Comparison of ENCODE assay signal across 12 cellular contexts in the genomic region with DNA sequence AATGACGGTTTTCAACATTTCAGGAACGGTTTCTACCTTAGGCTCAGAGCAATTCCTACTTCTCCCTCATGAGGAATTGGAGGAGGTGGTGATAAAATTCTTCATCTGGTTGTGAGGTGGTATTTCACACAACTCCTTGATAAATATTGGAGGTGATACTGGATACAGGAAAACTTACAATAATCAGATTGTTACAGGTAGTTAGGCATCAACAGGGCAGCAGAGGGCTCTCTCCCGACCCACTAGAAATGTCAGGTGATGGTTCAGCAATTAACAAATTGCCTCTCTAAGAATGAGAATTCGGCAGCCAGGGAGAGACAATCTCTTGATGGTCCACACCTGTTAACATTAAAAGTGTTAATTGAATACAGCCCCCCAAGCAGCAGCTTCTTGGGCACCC. TPM values are rescaled to one million over a fixed set of nuclear protein-coding genes. Genes with fewer than 3 reads are reported as not detected.
DNase-seq lines count a peak whose midpoint lies in the region; ATAC-seq and TF ChIP-seq lines count a peak whose summit lies in the region.
"Had no signal": no experiment of that assay in that cellular context is flagged by ENCODE, and none has a peak within 500 bp of the region (broad histone marks: within the 10 kb centered on the region; RNA-seq: fewer than 3 reads in every experiment).

No MANE protein-coding gene starts in this region.

- no peak overlapping the region for H3K4me2 ChIP-seq in mammary epithelial cell (ENCODE audit: insufficient read depth, low read depth, low read length)

- H3K27ac Mint-ChIP-seq in MCF 10A (ENCODE audit: low read depth, unreplicated experiment), result no peak overlapping the region

- H3K36me3 Mint-ChIP-seq in MCF 10A (ENCODE audit: insufficient read depth, unreplicated experiment), result peaks cover 41% of the 10 kb centered on the region

- H3K79me2 ChIP-seq in mammary epithelial cell (ENCODE audit: insufficient read depth, low read length), result peaks cover 9% of the 10 kb centered on the region

- WGBS in mammary epithelial cell (ENCODE audit: low coverage, missing lambda C conversion rate), result 61% methylated on average over 4 of the region's 4 CpGs

- BruUV-seq in MCF 10A (replicated peaks; lab: Mats Ljungman, UMichigan) (no TSS peak), mammary epithelial cell (replicated peaks; lab: Mats Ljungman, UMichigan) (no TSS peak)

- dilution Hi-C loops in mammary epithelial cell (cut with HindIII; ENCODE audit: low sequenced_read_pairs), result no loop called here

- H3K27me3 ChIP-seq in breast epithelium (no peaks in the 10 kb centered on the region), mammary epithelial cell (ENCODE audit: insufficient read depth, low read length) (no peaks in the 10 kb centered on the region)
- H3K27me3 ChIP-seq: gastroesophageal sphincter had no signal

- no peak overlapping the region for H3K4me3 Mint-ChIP-seq in MCF 10A (ENCODE audit: unreplicated experiment)
- H3K4me3 Mint-ChIP-seq: CD14-positive monocyte had no signal

- POLR2A ChIA-PET in MCF 10A (lab: Yijun Ruan, JAX), result no interaction called here

- H2AFZ ChIP-seq in mammary epithelial cell (ENCODE audit: low read depth, low read length), result no peak overlapping the region

- H3K4me3 ChIP-seq in breast epithelium, result no peak overlapping the region
- no peak overlapping the region for H3K4me3 ChIP-seq in NB4 (ENCODE audit: low read depth, low read length)
- H3K4me3 ChIP-seq in mammary epithelial cell (replicated peaks in 1 of 3; ENCODE audit: insufficient read depth in 1 of 3, low read depth in 2 of 3, low read length in 3 of 3), result no peak overlapping the region
- H3K4me3 ChIP-seq: gastroesophageal sphincter had no signal

- peaks cover 7% of the 10 kb centered on the region for H3K36me3 ChIP-seq in breast epithelium
- peaks cover 6% of the 10 kb centered on the region for H3K36me3 ChIP-seq in mammary epithelial cell (ENCODE audit: insufficient read depth, low read length)

- CTCF ChIA-PET in MCF 10A (lab: Yijun Ruan, JAX), result interaction anchor here (0.6 to 1.5 kb wide), 6 partner anchors 18 to 165 kb away, joined by 3 to 5 read pairs (median 4); no protein-coding TSS in a partner anchor
- CTCF ChIA-PET in mammary epithelial cell (lab: Charles Lee; ENCODE audit: low non-redundant PET), result no interaction called here

- H3K27me3 Mint-ChIP-seq in MCF 10A (ENCODE audit: insufficient read depth, unreplicated experiment), result no peaks in the 10 kb centered on the region

- ATAC-seq in GM19035 (IDR thresholded peaks at IDR 0.05; ENCODE audit: unreplicated experiment), result no peak
- no peak for ATAC-seq in HG03354 (IDR thresholded peaks at IDR 0.05; ENCODE audit: poor library complexity, severe bottlenecking, unreplicated experiment)
- ATAC-seq: gastroesophageal sphincter had no signal

- DNase-seq in MCF 10A (ENCODE audit: unreplicated experiment) (peak; percentile 20), breast epithelium (ENCODE audit: low spot score in 2 of 2) (no peak), NB4 (ENCODE audit: low read depth) (peak; percentile 36), mammary epithelial cell (no peak), LoVo (ENCODE audit: low spot score) (no peak), GM19238 (ENCODE audit: insufficient read length, low spot score) (no peak)
- DNase-seq: KG1, kidney glomerular epithelial cell had no signal

- H3K4me1 ChIP-seq in breast epithelium (no peaks in the 10 kb centered on the region), mammary epithelial cell (ENCODE audit: insufficient read depth, low read length) (no peaks in the 10 kb centered on the region)

- H4K20me1 ChIP-seq in mammary epithelial cell (ENCODE audit: insufficient read depth, low read length), result no peaks in the 10 kb centered on the region

- in situ Hi-C loops in mammary epithelial cell (cut with MboI; ENCODE audit: low sequenced_read_pairs in 2 of 2), result no loop called here

- no peaks in the 10 kb centered on the region for H3K9me3 ChIP-seq in breast epithelium
- H3K9me3 ChIP-seq in mammary epithelial cell (replicated peaks; ENCODE audit: insufficient read depth, low read length), result no peaks in the 10 kb centered on the region
- H3K9me3 ChIP-seq: gastroesophageal sphincter had no signal

- intact Hi-C loops in MCF 10A (cut with micrococcal nuclease), result loop anchor here (5.0 kb wide), 1 partner anchor 81 kb away; no protein-coding TSS in a partner anchor
- intact Hi-C loops in breast epithelium (cut with DNase I; ENCODE audit: low total_unique reads), result loop anchor here (10.0 kb wide), 1 partner anchor 63 kb away; no protein-coding TSS in a partner anchor
- intact Hi-C loops in mammary epithelial cell (cut with micrococcal nuclease), result loop anchor here (5.0 kb wide), 1 partner anchor 566 kb away; no protein-coding TSS in a partner anchor

- no peak for TF ChIP-seq CTCF in MCF 10A (IDR thresholded peaks at IDR 0.05; ENCODE audit: unreplicated experiment)
- TF ChIP-seq CTCF in breast epithelium (IDR thresholded peaks at IDR 0.05), result no peak
- no peak for TF ChIP-seq CTCF in NB4 (IDR thresholded peaks at IDR 0.05; ENCODE audit: low read depth, low read length)
- peak; percentile 24 to 37 for TF ChIP-seq CTCF in mammary epithelial cell (conservative IDR thresholded peaks at IDR 0.05 in 1 of 2, IDR thresholded peaks at IDR 0.05 in 1 of 2; ENCODE audit: extremely low read depth in 1 of 2, insufficient read depth in 1 of 2, low read depth in 1 of 2, low read length in 2 of 2)

- TF ChIP-seq POLR2A in breast epithelium (IDR thresholded peaks at IDR 0.05) (no peak), NB4 (IDR thresholded peaks at IDR 0.05; ENCODE audit: extremely low read depth, insufficient read length) (no peak)

- H3K27ac ChIP-seq in breast epithelium (no peak overlapping the region), mammary epithelial cell (ENCODE audit: insufficient read depth, low read depth, low read length) (no peak overlapping the region)
- H3K27ac ChIP-seq: gastroesophageal sphincter had no signal

- H3K4me1 Mint-ChIP-seq in MCF 10A (ENCODE audit: insufficient read depth, unreplicated experiment), result no peaks in the 10 kb centered on the region

- H3K9ac ChIP-seq in mammary epithelial cell (ENCODE audit: insufficient read depth, low read length), result no peak overlapping the region

- H3K9me3 Mint-ChIP-seq in MCF 10A (ENCODE audit: unreplicated experiment), result no peaks in the 10 kb centered on the region

RNA-seq across cellular contexts. Expression of gene ZNF786, which starts 22.6 kb away (rescaled TPM):
- total RNA-seq in MCF 10A (2022) (5.6 and 6.7 TPM in 2 replicates), breast epithelium (10 to 100 TPM in 1 of 3 donors, 1 to 10 TPM in 2; 2.7 to 13.2 (median 6.2) TPM), mammary epithelial cell (10 to 100 TPM in 1 of 2 donors, 1 to 10 TPM in 1; 5.3 to 15.7 TPM)
- polyA plus RNA-seq in mammary epithelial cell, result 3.8 TPM
- polyA minus RNA-seq in mammary epithelial cell, result 3.3 TPM

RNA-seq across cellular contexts. Expression of gene PDIA4, which starts 39.6 kb away (rescaled TPM):
- total RNA-seq in MCF 10A (2022) (191 and 215 TPM in 2 replicates), breast epithelium (100 to 1,000 TPM in 1 of 3 donors, 10 to 100 TPM in 2; 53.4 to 101 (median 68.3) TPM), mammary epithelial cell (100 to 1,000 TPM; 175 to 189 TPM)
- polyA plus RNA-seq in mammary epithelial cell, result 194 TPM
- 145 TPM for polyA minus RNA-seq in mammary epithelial cell

RNA-seq across cellular contexts. Expression of gene ZNF425, which starts 58.3 kb away (rescaled TPM):
- total RNA-seq in MCF 10A (2022), result 2.6 and 3.3 TPM in 2 replicates
- total RNA-seq in breast epithelium, result 1 to 10 TPM; 2.1 to 4.7 (median 2.6) TPM
- total RNA-seq in mammary epithelial cell, result 1 to 10 TPM; 3.0 to 3.3 TPM
- polyA plus RNA-seq in mammary epithelial cell, result 1.7 TPM
- 2.1 TPM for polyA minus RNA-seq in mammary epithelial cell

Comparison
In these comparisons a context has a peak if more than half of its experiments do, and no peak if none do; other contexts are left out.
1. DNase-seq: peak in MCF 10A (single experiment) and NB4 (single experiment); none in breast epithelium (0 of 2), mammary epithelial cell (single experiment), LoVo (single experiment) and GM19238 (single experiment).
2. CTCF ChIP-seq: peak in mammary epithelial cell (2 of 2); none in MCF 10A (single experiment), breast epithelium (0 of 3) and NB4 (single experiment).